ENCODE assay signal across 1 cellular context in the genomic region with DNA sequence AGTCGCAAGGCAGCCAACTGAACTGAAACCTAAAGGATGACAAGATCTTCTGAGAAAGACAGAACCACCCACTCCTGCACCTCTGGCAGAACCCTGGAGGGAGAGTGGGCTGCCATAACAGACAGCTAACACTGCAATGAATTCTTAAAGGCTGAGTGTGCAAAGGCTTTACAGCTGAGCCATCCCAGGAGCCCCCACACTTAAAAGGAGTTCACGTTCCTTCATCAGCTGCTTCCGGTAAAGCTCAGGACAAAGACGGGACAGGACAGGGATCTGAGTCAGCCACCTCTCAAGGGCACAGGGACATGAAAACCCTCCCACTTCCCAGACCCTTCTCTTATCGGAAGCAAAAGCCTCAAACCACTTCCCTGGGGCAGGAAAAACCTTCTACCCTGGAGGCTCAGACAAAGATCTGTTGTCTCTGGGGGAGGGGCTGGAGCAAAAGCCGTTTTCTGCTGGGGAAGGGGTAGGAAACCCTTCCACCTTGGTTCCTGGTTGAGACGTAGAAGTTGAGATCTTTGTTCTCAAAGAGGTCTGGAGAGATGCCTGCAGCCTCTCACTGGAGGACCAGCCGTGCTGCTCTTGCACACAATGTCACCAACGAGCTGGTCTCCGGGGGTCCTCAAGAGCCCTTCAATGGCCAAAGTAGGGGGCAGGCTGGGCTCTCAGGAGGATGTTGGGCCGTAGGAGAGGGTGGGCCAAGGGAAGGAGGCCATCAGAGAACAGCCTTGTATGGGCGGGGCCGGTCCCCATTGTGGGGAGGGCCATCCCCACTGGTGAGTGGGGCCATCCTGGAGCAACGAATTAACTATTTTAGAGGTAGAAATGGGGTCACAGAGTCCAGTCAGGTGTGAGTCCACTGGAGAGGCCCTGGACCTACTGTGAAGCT.
TF ChIP-seq lines count a peak whose summit lies in the region.

No MANE protein-coding gene starts in this region.

TF ChIP-seq in K562, 482 proteins besides CTCF, POLR2A, EP300 and RAD21 (continued from another document and continues in another):
- TF ChIP-seq, protein P1, sequence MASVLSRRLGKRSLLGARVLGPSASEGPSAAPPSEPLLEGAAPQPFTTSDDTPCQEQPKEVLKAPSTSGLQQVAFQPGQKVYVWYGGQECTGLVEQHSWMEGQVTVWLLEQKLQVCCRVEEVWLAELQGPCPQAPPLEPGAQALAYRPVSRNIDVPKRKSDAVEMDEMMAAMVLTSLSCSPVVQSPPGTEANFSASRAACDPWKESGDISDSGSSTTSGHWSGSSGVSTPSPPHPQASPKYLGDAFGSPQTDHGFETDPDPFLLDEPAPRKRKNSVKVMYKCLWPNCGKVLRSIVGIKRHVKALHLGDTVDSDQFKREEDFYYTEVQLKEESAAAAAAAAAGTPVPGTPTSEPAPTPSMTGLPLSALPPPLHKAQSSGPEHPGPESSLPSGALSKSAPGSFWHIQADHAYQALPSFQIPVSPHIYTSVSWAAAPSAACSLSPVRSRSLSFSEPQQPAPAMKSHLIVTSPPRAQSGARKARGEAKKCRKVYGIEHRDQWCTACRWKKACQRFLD (CRISPR knock-in tag; IDR thresholded peaks at IDR 0.05): no peak
- TF ChIP-seq, protein P2, sequence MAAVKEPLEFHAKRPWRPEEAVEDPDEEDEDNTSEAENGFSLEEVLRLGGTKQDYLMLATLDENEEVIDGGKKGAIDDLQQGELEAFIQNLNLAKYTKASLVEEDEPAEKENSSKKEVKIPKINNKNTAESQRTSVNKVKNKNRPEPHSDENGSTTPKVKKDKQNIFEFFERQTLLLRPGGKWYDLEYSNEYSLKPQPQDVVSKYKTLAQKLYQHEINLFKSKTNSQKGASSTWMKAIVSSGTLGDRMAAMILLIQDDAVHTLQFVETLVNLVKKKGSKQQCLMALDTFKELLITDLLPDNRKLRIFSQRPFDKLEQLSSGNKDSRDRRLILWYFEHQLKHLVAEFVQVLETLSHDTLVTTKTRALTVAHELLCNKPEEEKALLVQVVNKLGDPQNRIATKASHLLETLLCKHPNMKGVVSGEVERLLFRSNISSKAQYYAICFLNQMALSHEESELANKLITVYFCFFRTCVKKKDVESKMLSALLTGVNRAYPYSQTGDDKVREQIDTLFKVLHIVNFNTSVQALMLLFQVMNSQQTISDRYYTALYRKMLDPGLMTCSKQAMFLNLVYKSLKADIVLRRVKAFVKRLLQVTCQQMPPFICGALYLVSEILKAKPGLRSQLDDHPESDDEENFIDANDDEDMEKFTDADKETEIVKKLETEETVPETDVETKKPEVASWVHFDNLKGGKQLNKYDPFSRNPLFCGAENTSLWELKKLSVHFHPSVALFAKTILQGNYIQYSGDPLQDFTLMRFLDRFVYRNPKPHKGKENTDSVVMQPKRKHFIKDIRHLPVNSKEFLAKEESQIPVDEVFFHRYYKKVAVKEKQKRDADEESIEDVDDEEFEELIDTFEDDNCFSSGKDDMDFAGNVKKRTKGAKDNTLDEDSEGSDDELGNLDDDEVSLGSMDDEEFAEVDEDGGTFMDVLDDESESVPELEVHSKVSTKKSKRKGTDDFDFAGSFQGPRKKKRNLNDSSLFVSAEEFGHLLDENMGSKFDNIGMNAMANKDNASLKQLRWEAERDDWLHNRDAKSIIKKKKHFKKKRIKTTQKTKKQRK (IDR thresholded peaks at IDR 0.05; ENCODE audit: borderline replicate concordance, low read depth, low read length): no peak
- TF ChIP-seq RHOXF2B (CRISPR knock-in tag; conservative IDR thresholded peaks at IDR 0.05): no peak
- TF ChIP-seq, protein P3, sequence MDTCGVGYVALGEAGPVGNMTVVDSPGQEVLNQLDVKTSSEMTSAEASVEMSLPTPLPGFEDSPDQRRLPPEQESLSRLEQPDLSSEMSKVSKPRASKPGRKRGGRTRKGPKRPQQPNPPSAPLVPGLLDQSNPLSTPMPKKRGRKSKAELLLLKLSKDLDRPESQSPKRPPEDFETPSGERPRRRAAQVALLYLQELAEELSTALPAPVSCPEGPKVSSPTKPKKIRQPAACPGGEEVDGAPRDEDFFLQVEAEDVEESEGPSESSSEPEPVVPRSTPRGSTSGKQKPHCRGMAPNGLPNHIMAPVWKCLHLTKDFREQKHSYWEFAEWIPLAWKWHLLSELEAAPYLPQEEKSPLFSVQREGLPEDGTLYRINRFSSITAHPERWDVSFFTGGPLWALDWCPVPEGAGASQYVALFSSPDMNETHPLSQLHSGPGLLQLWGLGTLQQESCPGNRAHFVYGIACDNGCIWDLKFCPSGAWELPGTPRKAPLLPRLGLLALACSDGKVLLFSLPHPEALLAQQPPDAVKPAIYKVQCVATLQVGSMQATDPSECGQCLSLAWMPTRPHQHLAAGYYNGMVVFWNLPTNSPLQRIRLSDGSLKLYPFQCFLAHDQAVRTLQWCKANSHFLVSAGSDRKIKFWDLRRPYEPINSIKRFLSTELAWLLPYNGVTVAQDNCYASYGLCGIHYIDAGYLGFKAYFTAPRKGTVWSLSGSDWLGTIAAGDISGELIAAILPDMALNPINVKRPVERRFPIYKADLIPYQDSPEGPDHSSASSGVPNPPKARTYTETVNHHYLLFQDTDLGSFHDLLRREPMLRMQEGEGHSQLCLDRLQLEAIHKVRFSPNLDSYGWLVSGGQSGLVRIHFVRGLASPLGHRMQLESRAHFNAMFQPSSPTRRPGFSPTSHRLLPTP (IDR thresholded peaks at IDR 0.05; ENCODE audit: borderline replicate concordance, extremely low read depth, insufficient read length): no peak
- TF ChIP-seq KLF6 (CRISPR knock-in tag; IDR thresholded peaks at IDR 0.05; ENCODE audit: borderline replicate concordance): no peak
- no peak for TF ChIP-seq HEY1 (CRISPR knock-in tag; IDR thresholded peaks at IDR 0.05; ENCODE audit: borderline replicate concordance)
- peak; percentile 65 for TF ChIP-seq ETV1 (tag; conservative IDR thresholded peaks at IDR 0.05; ENCODE audit: low read depth)
- no peak for TF ChIP-seq CBX8 (IDR thresholded peaks at IDR 0.05; ENCODE audit: borderline replicate concordance, extremely low read depth, low read depth, low read length, poor library complexity, severe bottlenecking)
- TF ChIP-seq, protein P4, sequence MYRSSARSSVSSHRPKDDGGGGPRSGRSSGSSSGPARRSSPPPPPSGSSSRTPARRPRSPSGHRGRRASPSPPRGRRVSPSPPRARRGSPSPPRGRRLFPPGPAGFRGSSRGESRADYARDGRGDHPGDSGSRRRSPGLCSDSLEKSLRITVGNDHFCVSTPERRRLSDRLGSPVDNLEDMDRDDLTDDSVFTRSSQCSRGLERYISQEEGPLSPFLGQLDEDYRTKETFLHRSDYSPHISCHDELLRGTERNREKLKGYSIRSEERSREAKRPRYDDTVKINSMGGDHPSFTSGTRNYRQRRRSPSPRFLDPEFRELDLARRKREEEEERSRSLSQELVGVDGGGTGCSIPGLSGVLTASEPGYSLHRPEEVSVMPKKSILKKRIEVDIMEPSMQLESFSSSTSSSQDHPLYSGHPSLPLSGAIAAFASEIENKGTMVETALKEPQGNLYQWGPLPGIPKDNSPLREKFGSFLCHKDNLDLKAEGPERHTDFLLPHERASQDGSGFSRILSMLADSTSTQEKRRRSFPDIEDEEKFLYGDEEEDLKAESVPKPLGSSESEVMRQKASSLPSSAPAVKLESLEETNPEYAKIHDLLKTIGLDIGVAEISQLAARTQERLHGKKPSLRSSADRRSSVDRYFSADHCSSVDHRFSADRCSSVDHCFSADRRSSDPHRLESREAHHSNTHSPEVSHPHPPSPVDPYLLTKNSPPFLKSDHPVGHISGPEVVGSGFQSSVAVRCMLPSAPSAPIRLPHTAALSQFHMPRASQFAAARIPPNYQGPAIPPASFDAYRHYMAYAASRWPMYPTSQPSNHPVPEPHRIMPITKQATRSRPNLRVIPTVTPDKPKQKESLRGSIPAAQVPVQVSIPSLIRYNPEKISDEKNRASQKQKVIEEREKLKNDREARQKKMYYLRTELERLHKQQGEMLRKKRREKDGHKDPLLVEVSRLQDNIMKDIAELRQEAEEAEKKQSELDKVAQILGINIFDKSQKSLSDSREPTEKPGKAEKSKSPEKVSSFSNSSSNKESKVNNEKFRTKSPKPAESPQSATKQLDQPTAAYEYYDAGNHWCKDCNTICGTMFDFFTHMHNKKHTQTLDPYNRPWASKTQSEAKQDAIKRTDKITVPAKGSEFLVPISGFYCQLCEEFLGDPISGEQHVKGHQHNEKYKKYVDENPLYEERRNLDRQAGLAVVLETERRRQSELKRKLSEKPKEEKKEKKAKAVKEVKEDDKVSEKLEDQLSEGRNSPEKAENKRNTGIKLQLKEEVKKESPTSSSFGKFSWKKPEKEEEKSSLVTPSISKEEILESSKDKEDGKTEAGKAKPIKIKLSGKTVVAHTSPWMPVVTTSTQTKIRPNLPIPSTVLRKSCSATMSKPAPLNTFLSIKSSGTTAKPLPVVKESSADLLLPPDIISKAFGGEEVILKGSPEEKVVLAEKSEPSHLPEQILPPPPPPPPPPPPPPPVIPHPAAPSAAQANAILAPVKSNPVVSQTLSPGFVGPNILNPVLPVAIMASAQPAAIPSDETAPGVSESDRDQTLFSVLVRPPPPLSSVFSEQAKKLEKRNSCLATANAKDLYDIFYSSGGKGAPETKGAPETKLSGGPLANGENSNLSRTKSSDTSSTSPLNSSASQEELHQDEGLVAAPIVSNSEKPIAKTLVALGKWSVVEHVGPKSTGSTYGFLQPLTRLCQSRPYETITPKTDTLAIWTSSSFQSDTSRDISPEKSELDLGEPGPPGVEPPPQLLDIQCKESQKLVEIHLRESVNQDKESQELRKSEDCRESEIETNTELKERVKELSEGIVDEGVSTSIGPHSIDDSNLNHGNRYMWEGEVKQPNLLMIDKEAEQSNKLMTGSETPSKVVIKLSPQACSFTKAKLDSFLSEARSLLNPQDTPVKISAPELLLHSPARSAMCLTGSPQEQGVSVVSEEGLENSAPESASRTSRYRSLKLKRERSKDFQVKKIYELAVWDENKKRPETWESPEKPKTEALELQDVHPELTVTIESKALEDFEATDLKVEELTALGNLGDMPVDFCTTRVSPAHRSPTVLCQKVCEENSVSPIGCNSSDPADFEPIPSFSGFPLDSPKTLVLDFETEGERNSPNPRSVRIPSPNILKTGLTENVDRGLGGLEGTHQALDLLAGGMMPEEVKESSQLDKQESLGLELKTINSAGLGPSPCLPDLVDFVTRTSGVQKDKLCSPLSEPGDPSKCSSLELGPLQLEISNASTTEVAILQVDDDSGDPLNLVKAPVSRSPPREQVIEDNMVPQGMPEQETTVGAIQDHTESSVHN (IDR thresholded peaks at IDR 0.05; ENCODE audit: borderline replicate concordance in 1 of 2, low read depth in 1 of 2): peak in 1 of 2 experiments; percentile 47; a peak in 1 of 4 replicates
- TF ChIP-seq KLF16 (IDR thresholded peaks at IDR 0.05): no peak
- no peak for TF ChIP-seq ZNF583 (CRISPR knock-in tag; IDR thresholded peaks at IDR 0.05)
- no peak for TF ChIP-seq MAFG (tag; conservative IDR thresholded peaks at IDR 0.05)
- no peak for TF ChIP-seq PRPF4 (IDR thresholded peaks at IDR 0.05; ENCODE audit: insufficient read depth, low read depth, low read length, poor library complexity, severe bottlenecking)
- TF ChIP-seq, protein P5, sequence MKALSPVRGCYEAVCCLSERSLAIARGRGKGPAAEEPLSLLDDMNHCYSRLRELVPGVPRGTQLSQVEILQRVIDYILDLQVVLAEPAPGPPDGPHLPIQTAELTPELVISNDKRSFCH (CRISPR knock-in tag; IDR thresholded peaks at IDR 0.05): no peak
- TF ChIP-seq, protein P5 (tag; IDR thresholded peaks at IDR 0.05): no peak
- TF ChIP-seq MAZ (CRISPR knock-in tag; conservative IDR thresholded peaks at IDR 0.05 in 1 of 2, IDR thresholded peaks at IDR 0.05 in 1 of 2): peak in 1 of 2 experiments; percentile 26; a peak in 1 of 4 replicates
- TF ChIP-seq ZNF766 (CRISPR knock-in tag; conservative IDR thresholded peaks at IDR 0.05): peak; percentile 79
- no peak for TF ChIP-seq DMBX1 (CRISPR knock-in tag; IDR thresholded peaks at IDR 0.05; ENCODE audit: borderline replicate concordance)
- TF ChIP-seq, protein P6, sequence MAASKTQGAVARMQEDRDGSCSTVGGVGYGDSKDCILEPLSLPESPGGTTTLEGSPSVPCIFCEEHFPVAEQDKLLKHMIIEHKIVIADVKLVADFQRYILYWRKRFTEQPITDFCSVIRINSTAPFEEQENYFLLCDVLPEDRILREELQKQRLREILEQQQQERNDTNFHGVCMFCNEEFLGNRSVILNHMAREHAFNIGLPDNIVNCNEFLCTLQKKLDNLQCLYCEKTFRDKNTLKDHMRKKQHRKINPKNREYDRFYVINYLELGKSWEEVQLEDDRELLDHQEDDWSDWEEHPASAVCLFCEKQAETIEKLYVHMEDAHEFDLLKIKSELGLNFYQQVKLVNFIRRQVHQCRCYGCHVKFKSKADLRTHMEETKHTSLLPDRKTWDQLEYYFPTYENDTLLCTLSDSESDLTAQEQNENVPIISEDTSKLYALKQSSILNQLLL (CRISPR knock-in tag; IDR thresholded peaks at IDR 0.05; ENCODE audit: borderline replicate concordance): no peak
- TF ChIP-seq, protein P7, sequence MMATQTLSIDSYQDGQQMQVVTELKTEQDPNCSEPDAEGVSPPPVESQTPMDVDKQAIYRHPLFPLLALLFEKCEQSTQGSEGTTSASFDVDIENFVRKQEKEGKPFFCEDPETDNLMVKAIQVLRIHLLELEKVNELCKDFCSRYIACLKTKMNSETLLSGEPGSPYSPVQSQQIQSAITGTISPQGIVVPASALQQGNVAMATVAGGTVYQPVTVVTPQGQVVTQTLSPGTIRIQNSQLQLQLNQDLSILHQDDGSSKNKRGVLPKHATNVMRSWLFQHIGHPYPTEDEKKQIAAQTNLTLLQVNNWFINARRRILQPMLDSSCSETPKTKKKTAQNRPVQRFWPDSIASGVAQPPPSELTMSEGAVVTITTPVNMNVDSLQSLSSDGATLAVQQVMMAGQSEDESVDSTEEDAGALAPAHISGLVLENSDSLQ (IDR thresholded peaks at IDR 0.05): no peak
- TF ChIP-seq CBFA2T2 (conservative IDR thresholded peaks at IDR 0.05): no peak
- no peak for TF ChIP-seq CSDE1 (IDR thresholded peaks at IDR 0.05)
- TF ChIP-seq NRF1 (conservative IDR thresholded peaks at IDR 0.05 in 1 of 2, IDR thresholded peaks at IDR 0.05 in 1 of 2): no peak; a peak in 1 of 4 replicates
- TF ChIP-seq RBBP5 (IDR thresholded peaks at IDR 0.05; ENCODE audit: borderline replicate concordance, insufficient read depth, low read length, poor library complexity, severe bottlenecking): no peak
- TF ChIP-seq NFRKB (IDR thresholded peaks at IDR 0.05; ENCODE audit: low read depth): no peak
- TF ChIP-seq NEUROD1 (IDR thresholded peaks at IDR 0.05; ENCODE audit: borderline replicate concordance, low read depth, low read length, partially characterized antibody): no peak
- TF ChIP-seq L3MBTL2 (IDR thresholded peaks at IDR 0.05): no peak
- TF ChIP-seq PML (IDR thresholded peaks at IDR 0.05; ENCODE audit: low read length): no peak
- TF ChIP-seq, protein P8, sequence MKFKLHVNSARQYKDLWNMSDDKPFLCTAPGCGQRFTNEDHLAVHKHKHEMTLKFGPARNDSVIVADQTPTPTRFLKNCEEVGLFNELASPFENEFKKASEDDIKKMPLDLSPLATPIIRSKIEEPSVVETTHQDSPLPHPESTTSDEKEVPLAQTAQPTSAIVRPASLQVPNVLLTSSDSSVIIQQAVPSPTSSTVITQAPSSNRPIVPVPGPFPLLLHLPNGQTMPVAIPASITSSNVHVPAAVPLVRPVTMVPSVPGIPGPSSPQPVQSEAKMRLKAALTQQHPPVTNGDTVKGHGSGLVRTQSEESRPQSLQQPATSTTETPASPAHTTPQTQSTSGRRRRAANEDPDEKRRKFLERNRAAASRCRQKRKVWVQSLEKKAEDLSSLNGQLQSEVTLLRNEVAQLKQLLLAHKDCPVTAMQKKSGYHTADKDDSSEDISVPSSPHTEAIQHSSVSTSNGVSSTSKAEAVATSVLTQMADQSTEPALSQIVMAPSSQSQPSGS (CRISPR knock-in tag; IDR thresholded peaks at IDR 0.05): no peak
- TF ChIP-seq MCM3 (IDR thresholded peaks at IDR 0.05): no peak
- TF ChIP-seq BHLHE40 (IDR thresholded peaks at IDR 0.05; ENCODE audit: low read length): peak; percentile 16; the same call in 1 of the 2 replicates
- TF ChIP-seq MEIS2 (IDR thresholded peaks at IDR 0.05; ENCODE audit: partially characterized antibody): no peak
- TF ChIP-seq MYNN (IDR thresholded peaks at IDR 0.05): no peak; the same call in 1 of the 2 replicates
- TF ChIP-seq MYNN (CRISPR knock-in tag; IDR thresholded peaks at IDR 0.05): no peak
